In genomic region chr4:99848576-99848975, GRCh38 we compare ENCODE assay signal across 11 cellular contexts. TPM values are rescaled to one million over a fixed set of nuclear protein-coding genes. Genes with fewer than 3 reads are reported as not detected.
DNase-seq lines count a peak whose midpoint lies in the region; ATAC-seq and TF ChIP-seq lines count a peak whose summit lies in the region.
"Had no signal": no experiment of that assay in that cellular context is flagged by ENCODE, and none has a peak within 500 bp of the region (broad histone marks: within the 10 kb centered on the region; RNA-seq: fewer than 3 reads in every experiment).

No MANE protein-coding gene starts in this region.

- peak overlapping the region; percentile 70 for H3K27ac Mint-ChIP-seq in activated naive CD4-positive, alpha-beta T cell treated with anti-CD3 and anti-CD28 coated beads, Interleukin-2, amount 50 U/mL, for 24 hours

- no peaks in the 10 kb centered on the region for H3K9me3 Mint-ChIP-seq in activated naive CD4-positive, alpha-beta T cell treated with anti-CD3 and anti-CD28 coated beads, Interleukin-2, amount 50 U/mL, for 24 hours

- H3K27ac ChIP-seq in esophagus squamous epithelium, result no peak overlapping the region

- no peaks in the 10 kb centered on the region for H3K27me3 Mint-ChIP-seq in activated naive CD4-positive, alpha-beta T cell treated with anti-CD3 and anti-CD28 coated beads, Interleukin-2, amount 50 U/mL, for 24 hours

- no peaks in the 10 kb centered on the region for H3K27me3 ChIP-seq in esophagus squamous epithelium

- no peaks in the 10 kb centered on the region for H3K4me1 ChIP-seq in esophagus squamous epithelium

- peak; percentile 21 for ATAC-seq in GM18520 (IDR thresholded peaks at IDR 0.05; ENCODE audit: unreplicated experiment)
- ATAC-seq in HG03103 (IDR thresholded peaks at IDR 0.05; ENCODE audit: low read depth, unreplicated experiment), result peak; percentile 36
- ATAC-seq in Right ventricle myocardium inferior, result no peak

- DNase-seq in GM20000 (ENCODE audit: low spot score), result peak; percentile 36
- no peak for DNase-seq in esophagus squamous epithelium (lab: John Stamatoyannopoulos, UW)
- no peak for DNase-seq in Right ventricle myocardium inferior (ENCODE audit: missing footprints)
- DNase-seq in NCI-H526 (lab: John Stamatoyannopoulos, UW), result no peak
- no peak for DNase-seq in HCEC 1CT
- DNase-seq: dermis blood vessel endothelial cell, KBM-7 had no signal

- intact Hi-C loops in esophagus squamous epithelium (cut with DNase I), result no loop called here
- intact Hi-C loops in Right ventricle myocardium inferior (cut with DNase I), result no loop called here

- H3K9me3 ChIP-seq in esophagus squamous epithelium, result no peaks in the 10 kb centered on the region

- H3K4me3 ChIP-seq in esophagus squamous epithelium, result no peak overlapping the region

- 80 to 84% methylated on average over 3 to 4 of the region's 4 CpGs for WGBS in esophagus squamous epithelium, 2 donors

- H3K4me3 Mint-ChIP-seq in activated naive CD4-positive, alpha-beta T cell treated with anti-CD3 and anti-CD28 coated beads, Interleukin-2, amount 50 U/mL, for 24 hours, result peak overlapping the region; percentile 27

- peaks cover 6% of the 10 kb centered on the region for H3K36me3 Mint-ChIP-seq in activated naive CD4-positive, alpha-beta T cell treated with anti-CD3 and anti-CD28 coated beads, Interleukin-2, amount 50 U/mL, for 24 hours

- TF ChIP-seq POLR2A in esophagus squamous epithelium (IDR thresholded peaks at IDR 0.05), result no peak

- H3K4me1 Mint-ChIP-seq in activated naive CD4-positive, alpha-beta T cell treated with anti-CD3 and anti-CD28 coated beads, Interleukin-2, amount 50 U/mL, for 24 hours, result peaks cover 75% of the 10 kb centered on the region

- no peak for TF ChIP-seq CTCF in GM20000 (IDR thresholded peaks at IDR 0.05; ENCODE audit: extremely low read depth, missing control alignments)
- no peak for TF ChIP-seq CTCF in esophagus squamous epithelium (IDR thresholded peaks at IDR 0.05)

- H3K36me3 ChIP-seq in esophagus squamous epithelium, result peaks cover 0 to 25% (median 3%) of the 10 kb centered on the region in 3 donors

RNA-seq across cellular contexts. Expression of gene DAPP1, which starts 31.9 kb away (rescaled TPM):
- total RNA-seq in esophagus squamous epithelium, result 10 to 100 TPM; 34.9 to 73.2 (median 40.7) TPM
- total RNA-seq in Right ventricle myocardium inferior, result 0.73 TPM
- total RNA-seq: dermis blood vessel endothelial cell, G401 had no signal

RNA-seq across cellular contexts. Expression of gene LAMTOR3, which starts 45.7 kb away (rescaled TPM):
- total RNA-seq in esophagus squamous epithelium, result 10 to 100 TPM; 36.0 to 61.0 (median 49.9) TPM
- 36.3 TPM for total RNA-seq in Right ventricle myocardium inferior

Comparison
In these comparisons a context has a peak if more than half of its experiments do, and no peak if none do; other contexts are left out.
1. RNA of gene DAPP1, which starts 31.9 kb away (total RNA-seq): 34.9 to 73.2 TPM in esophagus squamous epithelium; 0.73 TPM in Right ventricle myocardium inferior (single experiment); every median in the first group is over 10 times any median in the second.